ENCODE assay signal across 14 cellular contexts in genomic region chr6:112503210-112503609, GRCh38.
DNase-seq lines count a peak whose midpoint lies in the region; ATAC-seq and TF ChIP-seq lines count a peak whose summit lies in the region.
"Had no signal": no experiment of that assay in that cellular context is flagged by ENCODE, and none has a peak within 500 bp of the region (broad histone marks: within the 10 kb centered on the region; RNA-seq: fewer than 3 reads in every experiment).

No MANE protein-coding gene starts in this region.

- ATAC-seq in HG02884 (IDR thresholded peaks at IDR 0.05; ENCODE audit: unreplicated experiment): no peak
- ATAC-seq in HG03521 (IDR thresholded peaks at IDR 0.05; ENCODE audit: unreplicated experiment): no peak
- ATAC-seq: HepG2, right lobe of liver had no signal

- H2AFZ ChIP-seq in smooth muscle cell (ENCODE audit: low read depth): peak overlapping the region; percentile 59

- no peak overlapping the region for H3K27ac ChIP-seq in smooth muscle cell (ENCODE audit: low read depth)
- H3K27ac ChIP-seq: right lobe of liver, testis had no signal

- H3K4me1 ChIP-seq in smooth muscle cell (ENCODE audit: low read depth): peaks cover 57% of the 10 kb centered on the region
- H3K4me1 ChIP-seq: Caco-2, right lobe of liver, testis had no signal

- H3K27me3 ChIP-seq in smooth muscle cell (ENCODE audit: low read depth): no peaks in the 10 kb centered on the region
- H3K27me3 ChIP-seq: right lobe of liver, testis had no signal

- H3K4me3 ChIP-seq in smooth muscle cell: no peak overlapping the region
- H3K4me3 ChIP-seq: right lobe of liver, testis had no signal

- no peaks in the 10 kb centered on the region for H4K20me1 ChIP-seq in smooth muscle cell (ENCODE audit: low read depth)

- no peaks in the 10 kb centered on the region for H3F3A ChIP-seq in smooth muscle cell (ENCODE audit: low read depth)

- no peak overlapping the region for H3K9ac ChIP-seq in smooth muscle cell (ENCODE audit: low read depth)

- TF ChIP-seq CTCF in smooth muscle cell (IDR thresholded peaks at IDR 0.05; ENCODE audit: borderline replicate concordance, insufficient read depth, poor library complexity, severe bottlenecking): no peak

- H3K79me2 ChIP-seq in smooth muscle cell (ENCODE audit: low read depth): no peaks in the 10 kb centered on the region

- H3K4me2 ChIP-seq in smooth muscle cell: no peak overlapping the region

- WGBS in smooth muscle cell (ENCODE audit: low lambda C conversion rate): 73% methylated on average over 4 of the region's 4 CpGs

- peak; percentile 20 for DNase-seq in M059J (ENCODE audit: low read depth)
- DNase-seq in anterior cingulate cortex (lab: John Stamatoyannopoulos, UW): peak in 32 of 58 donors; percentile 1 to 59 (median 23)
- DNase-seq in inferior parietal cortex (ENCODE audit: extremely low spot score): peak; percentile 64
- no peak for DNase-seq in smooth muscle cell (lab: John Stamatoyannopoulos, UW; ENCODE audit: unreplicated experiment)
- no peak for DNase-seq in stimulated activated naive CD4-positive, alpha-beta T cell treated with Interleukin-2 at 50 U/mL for 16 hours (lab: John Stamatoyannopoulos, UW)
- DNase-seq: activated naive CD8-positive, alpha-beta T cell treated with anti-CD3 and anti-CD28 coated beads for 36 hours; Caco-2; effector CD8-positive, alpha-beta T cell; GOT3; right lobe of liver; testis had no signal

- no peaks in the 10 kb centered on the region for H3K36me3 ChIP-seq in smooth muscle cell (ENCODE audit: low read depth)
- H3K36me3 ChIP-seq: right lobe of liver had no signal

- H3K9me3 ChIP-seq in smooth muscle cell (replicated peaks; ENCODE audit: low read depth): no peaks in the 10 kb centered on the region
- H3K9me3 ChIP-seq: Caco-2, right lobe of liver, testis had no signal

Comparison
In these comparisons a context has a peak if more than half of its experiments do, and no peak if none do; other contexts are left out.
1. DNase-seq: peak in M059J (single experiment), anterior cingulate cortex (32 of 58) and inferior parietal cortex (single experiment); none in smooth muscle cell (single experiment) and stimulated activated naive CD4-positive, alpha-beta T cell treated with Interleukin-2 at 50 U/mL for 16 hours (single experiment).